9 cellular contexts compared by ENCODE assay signal in genomic region chr19:50475736-50476223, GRCh38. TPM values are rescaled to one million over a fixed set of nuclear protein-coding genes. Genes with fewer than 3 reads are reported as not detected.
A peak's percentile ranks its signal among the peaks of the same experiment; 100 is the strongest.
DNase-seq lines count a peak whose midpoint lies in the region; ATAC-seq and TF ChIP-seq lines count a peak whose summit lies in the region.
"Had no signal": no experiment of that assay in that cellular context is flagged by ENCODE, and none has a peak within 500 bp of the region (broad histone marks: within the 10 kb centered on the region; RNA-seq: fewer than 3 reads in every experiment).

No MANE protein-coding gene starts in this region.

- H3K9me3 Mint-ChIP-seq in T-helper 1 cell treated with Interleukin-12 subunit alpha and Interleukin-12 subunit beta and Interleukin-4 antibody, amounts not matched to agents 30 μg/mL and 1 μg/mL, for 36 hours = no peaks in the 10 kb centered on the region
- no peaks in the 10 kb centered on the region for H3K9me3 Mint-ChIP-seq in activated B cell treated with CpG ODN at 0.5 μM for 24 hours

- peak; percentile 39 for TF ChIP-seq EP300 in stomach (IDR thresholded peaks at IDR 0.05)

- H3F3A ChIP-seq in GM23248 (ENCODE audit: insufficient read depth) = no peaks in the 10 kb centered on the region

- H3K36me3 Mint-ChIP-seq in T-helper 1 cell treated with Interleukin-12 subunit alpha and Interleukin-12 subunit beta and Interleukin-4 antibody, amounts not matched to agents 30 μg/mL and 1 μg/mL, for 36 hours (ENCODE audit: low read depth) = peaks cover 11% of the 10 kb centered on the region
- H3K36me3 Mint-ChIP-seq in activated B cell treated with CpG ODN at 0.5 μM for 24 hours (ENCODE audit: low read depth) = peaks cover 27% of the 10 kb centered on the region

- TF ChIP-seq CTCF in activated B cell treated with CpG ODN at 0.5 μM for 24 hours (IDR thresholded peaks at IDR 0.05) (no peak), stomach (IDR thresholded peaks at IDR 0.05) (no peak)

- H2AFZ ChIP-seq in GM23248 = no peak overlapping the region

- no CpG with 5 or more reads among the region's 29 CpGs for WGBS in iPS DF 6.9 (ENCODE audit: insufficient coverage, insufficient read length)
- whole genome bisulfite sequencing in stomach, 5 donors = 68 to 78% (median 75%) methylated on average over 27 to 29 of the region's 29 CpGs
- WGBS in GM23248 (ENCODE audit: low coverage in 1 of 2, low lambda C conversion rate in 2 of 2, missing lambda C conversion rate in 2 of 2), 2 experiments = 56 to 61% methylated on average over 25 to 29 of the region's 29 CpGs

- ATAC-seq in activated B cell treated with CpG ODN at 0.5 μM for 24 hours (ENCODE audit: low read depth) (no peak), HG03039 (IDR thresholded peaks at IDR 0.05; ENCODE audit: unreplicated experiment) (no peak)

- H3K4me3 Mint-ChIP-seq in T-helper 1 cell treated with Interleukin-12 subunit alpha and Interleukin-12 subunit beta and Interleukin-4 antibody, amounts not matched to agents 30 μg/mL and 1 μg/mL, for 36 hours = peak overlapping the region; percentile 98
- H3K4me3 Mint-ChIP-seq in activated B cell treated with CpG ODN at 0.5 μM for 24 hours = peak overlapping the region; percentile 93

- peak overlapping the region; percentile 16; the same call in 1 of the 2 replicates for H3K4me3 ChIP-seq in iPS DF 6.9 (ENCODE audit: low read length)
- H3K4me3 ChIP-seq in stomach = peak overlapping the region; percentile 86 to 97 (median 94)
- H3K4me3 ChIP-seq in GM23248 = no peak overlapping the region

- DNase-seq in T-helper 1 cell = no peak
- no peak for DNase-seq in activated B cell treated with CpG ODN at 0.5 μM for 24 hours
- DNase-seq in iPS DF 6.9 (ENCODE audit: low read depth, low spot score) = no peak
- DNase-seq in stomach = no peak
- DNase-seq in foreskin melanocyte = no peak
- DNase-seq in GM23248 = no peak
- DNase-seq: cortex of kidney had no signal

- no peaks in the 10 kb centered on the region for H4K20me1 ChIP-seq in GM23248 (ENCODE audit: insufficient read depth)

- H3K36me3 ChIP-seq in iPS DF 6.9 (ENCODE audit: control insufficient read depth, insufficient read depth, low read length) = peaks cover 2% of the 10 kb centered on the region; the same call in 1 of the 2 replicates
- peaks cover 20 to 29% (median 27%) of the 10 kb centered on the region in 4 donors for H3K36me3 ChIP-seq in stomach
- no peaks in the 10 kb centered on the region for H3K36me3 ChIP-seq in GM23248 (ENCODE audit: low read depth)

- H3K9me2 ChIP-seq in GM23248 (ENCODE audit: insufficient read depth) = no peaks in the 10 kb centered on the region

- H3K9ac ChIP-seq in GM23248 = no peak overlapping the region

- peak overlapping the region; percentile 77 for H3K27ac Mint-ChIP-seq in T-helper 1 cell treated with Interleukin-12 subunit alpha and Interleukin-12 subunit beta and Interleukin-4 antibody, amounts not matched to agents 30 μg/mL and 1 μg/mL, for 36 hours
- H3K27ac Mint-ChIP-seq in activated B cell treated with CpG ODN at 0.5 μM for 24 hours = peak overlapping the region; percentile 85

- H3K27me3 ChIP-seq in iPS DF 6.9 (ENCODE audit: control insufficient read depth, insufficient read depth, low read length) = no peaks in the 10 kb centered on the region
- H3K27me3 ChIP-seq in stomach = no peaks in the 10 kb centered on the region
- no peaks in the 10 kb centered on the region for H3K27me3 ChIP-seq in GM23248 (replicated peaks; ENCODE audit: insufficient read depth)

- POLR2A ChIA-PET in activated B cell treated with CpG ODN at 0.5 μM for 24 hours (lab: Charles Lee) = interaction anchor here (0.6 to 1.5 kb wide), 4 partner anchors 7 to 100 kb away, joined by 3 to 5 read pairs (median 3); partner anchors contain the start of gene NR1H2

- intact Hi-C loops in activated B cell treated with CpG ODN at 0.5 μM for 24 hours (cut with micrococcal nuclease) = loop anchor here (1.0 to 5.0 kb wide), 4 partner anchors 14 to 202 kb away; partner anchors contain the start of gene JOSD2
- intact Hi-C loops in stomach (cut with DNase I; ENCODE audit: low total_unique reads) = no loop called here

- CTCF ChIA-PET in activated B cell treated with CpG ODN at 0.5 μM for 24 hours (lab: Charles Lee) = no interaction called here

- no peaks in the 10 kb centered on the region; the same call in 1 of the 2 replicates for H3K4me1 ChIP-seq in iPS DF 6.9 (ENCODE audit: control insufficient read depth, insufficient read depth, low read length)
- peaks cover 12 to 29% (median 20%) of the 10 kb centered on the region in 4 donors for H3K4me1 ChIP-seq in stomach
- H3K4me1 ChIP-seq in GM23248 (ENCODE audit: insufficient read depth) = no peaks in the 10 kb centered on the region

- no peaks in the 10 kb centered on the region for H3K79me2 ChIP-seq in GM23248 (ENCODE audit: insufficient read depth)

- TF ChIP-seq POLR2A in stomach (IDR thresholded peaks at IDR 0.05) = no peak

- in situ Hi-C loops in GM23248 (cut with MboI) = no loop called here

- no peak overlapping the region for H3K27ac ChIP-seq in iPS DF 6.9 (ENCODE audit: low read length)
- H3K27ac ChIP-seq in stomach = peak overlapping the region; percentile 40 to 90 (median 89)
- H3K27ac ChIP-seq in GM23248 = no peak overlapping the region

- no peak overlapping the region for H3K4me2 ChIP-seq in GM23248 (ENCODE audit: unreplicated experiment)

- H3K9me3 ChIP-seq in iPS DF 6.9 (ENCODE audit: control insufficient read depth, insufficient read depth, low read length) = peaks cover 1% of the 10 kb centered on the region; the same call in 1 of the 2 replicates
- no peaks in the 10 kb centered on the region for H3K9me3 ChIP-seq in stomach
- no peaks in the 10 kb centered on the region for H3K9me3 ChIP-seq in GM23248 (ENCODE audit: low read depth)

- H3K27me3 Mint-ChIP-seq in T-helper 1 cell treated with Interleukin-12 subunit alpha and Interleukin-12 subunit beta and Interleukin-4 antibody, amounts not matched to agents 30 μg/mL and 1 μg/mL, for 36 hours (ENCODE audit: low read depth) = no peaks in the 10 kb centered on the region
- H3K27me3 Mint-ChIP-seq in activated B cell treated with CpG ODN at 0.5 μM for 24 hours = no peaks in the 10 kb centered on the region

- H3K4me1 Mint-ChIP-seq in T-helper 1 cell treated with Interleukin-12 subunit alpha and Interleukin-12 subunit beta and Interleukin-4 antibody, amounts not matched to agents 30 μg/mL and 1 μg/mL, for 36 hours (ENCODE audit: low read depth) = peaks cover 15% of the 10 kb centered on the region
- H3K4me1 Mint-ChIP-seq in activated B cell treated with CpG ODN at 0.5 μM for 24 hours = peaks cover 23% of the 10 kb centered on the region

RNA-seq across cellular contexts. Expression of gene EMC10, which starts 0.5 kb away (rescaled TPM):
- total RNA-seq in activated B cell treated with CpG ODN at 0.5 μM for 24 hours (70.8 and 72.1 TPM in 2 replicates), stomach (100 to 1,000 TPM in 1 of 5 donors, 10 to 100 TPM in 4; 30.8 to 284 (median 61.5) TPM)
- polyA plus RNA-seq in stomach (10 to 100 TPM; 33.5 to 63.2 (median 53.7) TPM), GM23248 (2016; fragmentation: Nextera tagmentation; extraction: Ambion mirVana) (7.2 and 7.7 TPM in 2 replicates)
- total RNA-seq in GM23248 (2014; rRNA removed; shearing (Covaris generic)) = 92.7 and 96.6 TPM in 2 replicates

RNA-seq across cellular contexts. Expression of gene GARIN5A, which starts 0.9 kb away (rescaled TPM):
- total RNA-seq in activated B cell treated with CpG ODN at 0.5 μM for 24 hours (0.29 and 0.67 TPM in 2 replicates), stomach (under 1 TPM in 3 of 5 donors, not detected in 2; 0.55 to 0.87 (median 0.58) TPM)
- polyA plus RNA-seq in stomach (1 to 10 TPM; 1.9 to 3.1 (median 2.1) TPM), GM23248 (2016; fragmentation: Nextera tagmentation; extraction: Ambion mirVana) (0.20 and 0.27 TPM in 2 replicates)
- not detected in 2 replicates for total RNA-seq in GM23248 (2014; rRNA removed; shearing (Covaris generic))

RNA-seq across cellular contexts. Expression of gene JOSD2, which starts 35.2 kb away (rescaled TPM):
- total RNA-seq in activated B cell treated with CpG ODN at 0.5 μM for 24 hours = 21.0 and 23.7 TPM in 2 replicates
- 10 to 100 TPM in 3 of 5 donors, 1 to 10 TPM in 1, not detected in 1; 9.9 to 61.0 (median 14.5) TPM for total RNA-seq in stomach
- polyA plus RNA-seq in stomach = 10 to 100 TPM; 68.4 to 79.4 (median 68.5) TPM
- 50.7 and 55.2 TPM in 2 replicates for total RNA-seq in GM23248 (2014; rRNA removed; shearing (Covaris generic))
- 98.5 and 108 TPM in 2 replicates for polyA plus RNA-seq in GM23248 (2016; fragmentation: Nextera tagmentation; extraction: Ambion mirVana)

RNA-seq across cellular contexts. Expression of gene ASPDH, which starts 37.9 kb away (rescaled TPM):
- not detected in 2 replicates for total RNA-seq in activated B cell treated with CpG ODN at 0.5 μM for 24 hours
- total RNA-seq in stomach = not detected
- polyA plus RNA-seq in stomach = not detected
- total RNA-seq in GM23248 (2014; rRNA removed; shearing (Covaris generic)) = not detected in 2 replicates
- not detected in 2 replicates for polyA plus RNA-seq in GM23248 (2016; fragmentation: Nextera tagmentation; extraction: Ambion mirVana)

RNA-seq across cellular contexts. Expression of gene MYBPC2, which starts 43.1 kb away (rescaled TPM):
- total RNA-seq in activated B cell treated with CpG ODN at 0.5 μM for 24 hours = 1.1 and 1.4 TPM in 2 replicates
- total RNA-seq in stomach = not detected
- polyA plus RNA-seq in stomach = under 1 TPM in 2 of 3 donors, not detected in 1; 0.10 to 0.31 TPM
- not detected in 2 replicates for total RNA-seq in GM23248 (2014; rRNA removed; shearing (Covaris generic))
- not detected in 2 replicates for polyA plus RNA-seq in GM23248 (2016; fragmentation: Nextera tagmentation; extraction: Ambion mirVana)

Comparison
In these comparisons a context has a peak if more than half of its experiments do, and no peak if none do; other contexts are left out.
1. H3K27ac ChIP-seq: peak in stomach (5 of 5); none in iPS DF 6.9 (single experiment) and GM23248 (single experiment).